In genomic region chr9:135126480-135127187, GRCh38 we compare ENCODE assay signal across 14 cellular contexts. TPM values are rescaled to one million over a fixed set of nuclear protein-coding genes. Genes with fewer than 3 reads are reported as not detected.
DNase-seq lines count a peak whose midpoint lies in the region; ATAC-seq, FAIRE-seq and TF ChIP-seq lines count a peak whose summit lies in the region.
"Had no signal": no experiment of that assay in that cellular context is flagged by ENCODE, and none has a peak within 500 bp of the region (broad histone marks: within the 10 kb centered on the region; RNA-seq: fewer than 3 reads in every experiment).

No MANE protein-coding gene starts in this region.

- H3K36me3 ChIP-seq in astrocyte (ENCODE audit: insufficient read depth, low read length) = no peaks in the 10 kb centered on the region
- H3K36me3 ChIP-seq: BLaER1 treated with 17β-estradiol and CSF1 and Interleukin-3, amounts not matched to agents 10 nM and 100 nM had no signal

- no peaks in the 10 kb centered on the region for H4K20me1 ChIP-seq in astrocyte (ENCODE audit: insufficient read depth, low read length)
- H4K20me1 ChIP-seq: BLaER1 treated with 17β-estradiol and CSF1 and Interleukin-3, amounts not matched to agents 10 nM and 100 nM had no signal

- H3K27ac ChIP-seq in astrocyte (ENCODE audit: low read depth, low read length) = no peak overlapping the region
- H3K27ac ChIP-seq: BLaER1 treated with 17β-estradiol and CSF1 and Interleukin-3, amounts not matched to agents 10 nM and 100 nM had no signal

- no peak for FAIRE-seq in astrocyte (lab: Jason Lieb, UNC)
- FAIRE-seq: islet of Langerhans had no signal

- ATAC-seq in HG03175 (IDR thresholded peaks at IDR 0.05; ENCODE audit: unreplicated experiment) = no peak

- no peaks in the 10 kb centered on the region for H3K4me1 ChIP-seq in astrocyte (ENCODE audit: insufficient read depth, low read length)

- peaks cover 5% of the 10 kb centered on the region for H3K9me3 ChIP-seq in astrocyte (ENCODE audit: insufficient read depth, low read depth, low read length)

- peak; percentile 72 for DNase-seq in AG08395 (ENCODE audit: low spot score)
- peak; percentile 18 for DNase-seq in HS-5 (ENCODE audit: low read depth)
- DNase-seq in astrocyte (ENCODE audit: low read depth) = peak; percentile 46
- peak; percentile 1 for DNase-seq in myocyte (ENCODE audit: low read depth)
- DNase-seq in activated T-helper 1 cell treated with anti-CD3 and anti-CD28 coated beads, Interleukin-12 subunit alpha, Interleukin-12 subunit beta, Interleukin-2, Interleukin-4 antibody, amounts not matched to agents 30 ng/mL and 10 ng/mL and 1 ng/mL, durations not matched to agents 14 hours and 24 hours and 36 hours (ENCODE audit: low spot score) = no peak
- no peak for DNase-seq in stimulated activated CD4-positive, alpha-beta T cell treated with anti-CD3 and anti-CD28 coated beads, Interleukin-2, amount 100 ng/mL, for 48 hours
- no peak for DNase-seq in stimulated activated naive CD4-positive, alpha-beta T cell (lab: John Stamatoyannopoulos, UW)
- DNase-seq: activated CD4-positive, alpha-beta memory T cell treated with anti-CD3 and anti-CD28 coated beads, Interleukin-2, amount 10 ng/mL, durations not matched to agents 7 days and 5 days; activated naive CD4-positive, alpha-beta T cell treated with anti-CD3 and anti-CD28 coated beads, Interleukin-2, amount 10 ng/mL, durations not matched to agents 7 days and 5 days; NCI-H187; OCI-M1 had no signal

- H2AFZ ChIP-seq in astrocyte (ENCODE audit: low read depth, low read length) = no peak overlapping the region

- no peak overlapping the region for H3K4me3 ChIP-seq in astrocyte (ENCODE audit: insufficient read depth, low read depth, low read length)
- H3K4me3 ChIP-seq: BLaER1 treated with 17β-estradiol and CSF1 and Interleukin-3, amounts not matched to agents 10 nM and 100 nM had no signal

- intact Hi-C loops in activated T-helper 1 cell treated with anti-CD3 and anti-CD28 coated beads, Interleukin-12 subunit alpha, Interleukin-12 subunit beta, Interleukin-2, Interleukin-4 antibody, amounts not matched to agents 30 ng/mL and 10 ng/mL and 1 ng/mL, durations not matched to agents 14 hours and 24 hours and 36 hours (cut with micrococcal nuclease) = no loop called here

- H3K27ac Mint-ChIP-seq in astrocyte (ENCODE audit: unreplicated experiment) = no peak overlapping the region
- H3K27ac Mint-ChIP-seq in activated T-helper 1 cell treated with anti-CD3 and anti-CD28 coated beads, Interleukin-12 subunit alpha, Interleukin-12 subunit beta, Interleukin-2, Interleukin-4 antibody, amounts not matched to agents 30 ng/mL and 10 ng/mL and 1 ng/mL, durations not matched to agents 14 hours and 24 hours and 36 hours = no peak overlapping the region
- H3K27ac Mint-ChIP-seq: activated CD4-positive, alpha-beta memory T cell treated with anti-CD3 and anti-CD28 coated beads, Interleukin-2, amount 10 ng/mL, durations not matched to agents 7 days and 5 days; activated naive CD4-positive, alpha-beta T cell treated with anti-CD3 and anti-CD28 coated beads, Interleukin-2, amount 10 ng/mL, durations not matched to agents 7 days and 5 days had no signal

- H3K36me3 Mint-ChIP-seq in astrocyte (ENCODE audit: low read depth, unreplicated experiment) = peaks cover 2% of the 10 kb centered on the region
- no peaks in the 10 kb centered on the region for H3K36me3 Mint-ChIP-seq in activated T-helper 1 cell treated with anti-CD3 and anti-CD28 coated beads, Interleukin-12 subunit alpha, Interleukin-12 subunit beta, Interleukin-2, Interleukin-4 antibody, amounts not matched to agents 30 ng/mL and 10 ng/mL and 1 ng/mL, durations not matched to agents 14 hours and 24 hours and 36 hours (ENCODE audit: low read depth)
- H3K36me3 Mint-ChIP-seq: activated naive CD4-positive, alpha-beta T cell treated with anti-CD3 and anti-CD28 coated beads, Interleukin-2, amount 10 ng/mL, durations not matched to agents 7 days and 5 days had no signal

- no peak overlapping the region for H3K4me2 ChIP-seq in astrocyte (ENCODE audit: low read length)
- H3K4me2 ChIP-seq: BLaER1 treated with 17β-estradiol and CSF1 and Interleukin-3, amounts not matched to agents 10 nM and 100 nM had no signal

- H3K9me3 Mint-ChIP-seq in astrocyte (ENCODE audit: unreplicated experiment) = peaks cover 6% of the 10 kb centered on the region
- H3K9me3 Mint-ChIP-seq in activated T-helper 1 cell treated with anti-CD3 and anti-CD28 coated beads, Interleukin-12 subunit alpha, Interleukin-12 subunit beta, Interleukin-2, Interleukin-4 antibody, amounts not matched to agents 30 ng/mL and 10 ng/mL and 1 ng/mL, durations not matched to agents 14 hours and 24 hours and 36 hours = peaks cover 8% of the 10 kb centered on the region

- no peak overlapping the region for H3K4me3 Mint-ChIP-seq in astrocyte (ENCODE audit: unreplicated experiment)
- H3K4me3 Mint-ChIP-seq in activated T-helper 1 cell treated with anti-CD3 and anti-CD28 coated beads, Interleukin-12 subunit alpha, Interleukin-12 subunit beta, Interleukin-2, Interleukin-4 antibody, amounts not matched to agents 30 ng/mL and 10 ng/mL and 1 ng/mL, durations not matched to agents 14 hours and 24 hours and 36 hours = no peak overlapping the region
- H3K4me3 Mint-ChIP-seq: activated CD4-positive, alpha-beta memory T cell treated with anti-CD3 and anti-CD28 coated beads, Interleukin-2, amount 10 ng/mL, durations not matched to agents 7 days and 5 days; activated naive CD4-positive, alpha-beta T cell treated with anti-CD3 and anti-CD28 coated beads, Interleukin-2, amount 10 ng/mL, durations not matched to agents 7 days and 5 days had no signal

- no peaks in the 10 kb centered on the region for H3K27me3 ChIP-seq in astrocyte (ENCODE audit: insufficient read depth, low read length)
- H3K27me3 ChIP-seq: BLaER1 treated with 17β-estradiol and CSF1 and Interleukin-3, amounts not matched to agents 10 nM and 100 nM had no signal

- no peaks in the 10 kb centered on the region for H3K79me2 ChIP-seq in astrocyte (ENCODE audit: insufficient read depth, low read length)

- no peak overlapping the region for H3K9ac ChIP-seq in astrocyte (ENCODE audit: low read length)
- H3K9ac ChIP-seq: BLaER1 treated with 17β-estradiol and CSF1 and Interleukin-3, amounts not matched to agents 10 nM and 100 nM had no signal

- no peak for TF ChIP-seq CTCF in astrocyte (IDR thresholded peaks at IDR 0.05; ENCODE audit: insufficient read depth, low read depth, low read length)

- peaks cover 17% of the 10 kb centered on the region for H3K27me3 Mint-ChIP-seq in astrocyte (ENCODE audit: low read depth, unreplicated experiment)
- H3K27me3 Mint-ChIP-seq in activated T-helper 1 cell treated with anti-CD3 and anti-CD28 coated beads, Interleukin-12 subunit alpha, Interleukin-12 subunit beta, Interleukin-2, Interleukin-4 antibody, amounts not matched to agents 30 ng/mL and 10 ng/mL and 1 ng/mL, durations not matched to agents 14 hours and 24 hours and 36 hours (ENCODE audit: insufficient read depth) = peaks cover 2% of the 10 kb centered on the region
- H3K27me3 Mint-ChIP-seq: activated CD4-positive, alpha-beta memory T cell treated with anti-CD3 and anti-CD28 coated beads, Interleukin-2, amount 10 ng/mL, durations not matched to agents 7 days and 5 days; activated naive CD4-positive, alpha-beta T cell treated with anti-CD3 and anti-CD28 coated beads, Interleukin-2, amount 10 ng/mL, durations not matched to agents 7 days and 5 days had no signal

- no peaks in the 10 kb centered on the region for H3K4me1 Mint-ChIP-seq in astrocyte (ENCODE audit: low read depth, unreplicated experiment)
- H3K4me1 Mint-ChIP-seq in activated T-helper 1 cell treated with anti-CD3 and anti-CD28 coated beads, Interleukin-12 subunit alpha, Interleukin-12 subunit beta, Interleukin-2, Interleukin-4 antibody, amounts not matched to agents 30 ng/mL and 10 ng/mL and 1 ng/mL, durations not matched to agents 14 hours and 24 hours and 36 hours (ENCODE audit: low read depth) = peaks cover 18% of the 10 kb centered on the region

RNA-seq across cellular contexts. Expression of gene OLFM1, which starts 39.2 kb away (rescaled TPM):
- total RNA-seq in astrocyte (5.5 and 6.3 TPM in 2 replicates), myocyte (not detected in 2 replicates)
- polyA plus RNA-seq in myocyte (2012) = not detected
- 0.47 and 0.66 TPM in 2 replicates for total RNA-seq in activated T-helper 1 cell treated with anti-CD3 and anti-CD28 coated beads, Interleukin-12 subunit alpha, Interleukin-12 subunit beta, Interleukin-2, Interleukin-4 antibody, amounts not matched to agents 30 ng/mL and 10 ng/mL and 1 ng/mL, durations not matched to agents 14 hours and 24 hours and 36 hours
- total RNA-seq: activated CD4-positive, alpha-beta memory T cell treated with anti-CD3 and anti-CD28 coated beads, Interleukin-2, amount 10 ng/mL, durations not matched to agents 7 days and 5 days had no signal

Comparison
In these comparisons a context has a peak if more than half of its experiments do, and no peak if none do; other contexts are left out.
1. DNase-seq: peak in AG08395 (single experiment), HS-5 (single experiment), astrocyte (single experiment) and myocyte (single experiment); none in activated T-helper 1 cell treated with anti-CD3 and anti-CD28 coated beads, Interleukin-12 subunit alpha, Interleukin-12 subunit beta, Interleukin-2, Interleukin-4 antibody, amounts not matched to agents 30 ng/mL and 10 ng/mL and 1 ng/mL, durations not matched to agents 14 hours and 24 hours and 36 hours (single experiment), stimulated activated CD4-positive, alpha-beta T cell treated with anti-CD3 and anti-CD28 coated beads, Interleukin-2, amount 100 ng/mL, for 48 hours (0 of 2) and stimulated activated naive CD4-positive, alpha-beta T cell (0 of 6).